In the genomic region with DNA sequence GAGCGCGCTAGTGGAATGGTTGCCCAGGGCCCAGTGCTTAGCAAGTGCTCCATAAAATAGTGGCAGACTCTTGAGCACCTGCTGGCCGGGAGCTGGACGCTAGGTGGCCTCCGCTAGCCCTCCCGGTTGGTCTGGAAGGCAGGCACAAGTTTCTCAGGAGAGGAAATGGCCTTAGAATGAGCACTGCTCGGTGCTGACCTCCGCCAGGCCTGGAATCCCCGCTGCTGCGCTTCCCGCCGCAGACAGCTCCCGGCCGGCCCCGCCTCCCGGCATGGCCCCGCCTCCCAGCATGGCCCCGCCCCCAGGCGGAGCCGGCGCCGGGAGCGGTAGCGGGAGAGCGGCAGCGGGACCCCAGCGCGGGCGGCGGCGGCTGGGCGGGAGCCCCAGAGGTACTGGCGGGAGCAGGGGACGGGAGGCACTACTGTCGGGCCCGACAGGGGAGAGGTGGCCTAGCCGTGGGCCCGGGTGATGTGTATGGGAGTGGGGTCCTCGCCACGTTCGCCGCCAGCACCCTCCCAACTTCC, we compare ENCODE assay signal across 8 cellular contexts. TPM values are rescaled to one million over a fixed set of nuclear protein-coding genes. Genes with fewer than 3 reads are reported as not detected.
A peak's percentile ranks its signal among the peaks of the same experiment; 100 is the strongest.
DNase-seq lines count a peak whose midpoint lies in the region; ATAC-seq, FAIRE-seq and TF ChIP-seq lines count a peak whose summit lies in the region.

A gene with protein sequence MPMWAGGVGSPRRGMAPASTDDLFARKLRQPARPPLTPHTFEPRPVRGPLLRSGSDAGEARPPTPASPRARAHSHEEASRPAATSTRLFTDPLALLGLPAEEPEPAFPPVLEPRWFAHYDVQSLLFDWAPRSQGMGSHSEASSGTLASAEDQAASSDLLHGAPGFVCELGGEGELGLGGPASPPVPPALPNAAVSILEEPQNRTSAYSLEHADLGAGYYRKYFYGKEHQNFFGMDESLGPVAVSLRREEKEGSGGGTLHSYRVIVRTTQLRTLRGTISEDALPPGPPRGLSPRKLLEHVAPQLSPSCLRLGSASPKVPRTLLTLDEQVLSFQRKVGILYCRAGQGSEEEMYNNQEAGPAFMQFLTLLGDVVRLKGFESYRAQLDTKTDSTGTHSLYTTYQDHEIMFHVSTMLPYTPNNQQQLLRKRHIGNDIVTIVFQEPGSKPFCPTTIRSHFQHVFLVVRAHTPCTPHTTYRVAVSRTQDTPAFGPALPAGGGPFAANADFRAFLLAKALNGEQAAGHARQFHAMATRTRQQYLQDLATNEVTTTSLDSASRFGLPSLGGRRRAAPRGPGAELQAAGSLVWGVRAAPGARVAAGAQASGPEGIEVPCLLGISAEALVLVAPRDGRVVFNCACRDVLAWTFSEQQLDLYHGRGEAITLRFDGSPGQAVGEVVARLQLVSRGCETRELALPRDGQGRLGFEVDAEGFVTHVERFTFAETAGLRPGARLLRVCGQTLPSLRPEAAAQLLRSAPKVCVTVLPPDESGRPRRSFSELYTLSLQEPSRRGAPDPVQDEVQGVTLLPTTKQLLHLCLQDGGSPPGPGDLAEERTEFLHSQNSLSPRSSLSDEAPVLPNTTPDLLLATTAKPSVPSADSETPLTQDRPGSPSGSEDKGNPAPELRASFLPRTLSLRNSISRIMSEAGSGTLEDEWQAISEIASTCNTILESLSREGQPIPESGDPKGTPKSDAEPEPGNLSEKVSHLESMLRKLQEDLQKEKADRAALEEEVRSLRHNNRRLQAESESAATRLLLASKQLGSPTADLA (plus strand): TSS at position 308 of the 524 bp plus-strand sequence. CDS start 2,821 bp downstream, outside the sequence.

- peaks cover 0 to 1% (median 0%) of the 10 kb centered on the region in 5 donors for H3K9me3 Mint-ChIP-seq in CD8-positive, alpha-beta memory T cell
- no peaks in the 10 kb centered on the region for H3K9me3 Mint-ChIP-seq in IgD-negative memory B cell
- no peaks in the 10 kb centered on the region for H3K9me3 Mint-ChIP-seq in activated naive CD8-positive, alpha-beta T cell treated with anti-CD3 and anti-CD28 coated beads, Interleukin-2, amount 50 U/mL, for 24 hours

- peak in 1 of 4 donors; percentile 10 for TF ChIP-seq CTCF in pancreas (IDR thresholded peaks at IDR 0.05)
- peak in 5 of 6 experiments; percentile 31 to 63 (median 32) for TF ChIP-seq CTCF in upper lobe of left lung (IDR thresholded peaks at IDR 0.05)

- H3K4me3 ChIP-seq in CD8-positive, alpha-beta memory T cell (ENCODE audit: low read length), result peak within 1 kb of the TSS; percentile 81
- H3K4me3 ChIP-seq in pancreas (peak within 1 kb of the TSS; percentile 56 to 83 (median 72)), upper lobe of left lung (peak within 1 kb of the TSS; percentile 62 to 85 (median 74))

- ATAC-seq in GM19397 (IDR thresholded peaks at IDR 0.05; ENCODE audit: unreplicated experiment), result peak; percentile 42
- peak; percentile 55 for ATAC-seq in activated naive CD8-positive, alpha-beta T cell treated with anti-CD3 and anti-CD28 coated beads, Interleukin-2, amount 50 U/mL, for 24 hours
- peak; percentile 92 for ATAC-seq in Right ventricle myocardium superior (ENCODE audit: poor library complexity)
- peak; percentile 89 to 94 (median 93) for ATAC-seq in pancreas
- peak; percentile 76 to 92 for ATAC-seq in upper lobe of left lung (ENCODE audit: low FRiP score in 2 of 2)

- H3K27me3 Mint-ChIP-seq in CD8-positive, alpha-beta memory T cell, result peaks cover 0 to 3% of the 10 kb centered on the region in 2 donors
- H3K27me3 Mint-ChIP-seq in IgD-negative memory B cell, result no peaks in the 10 kb centered on the region
- no peaks in the 10 kb centered on the region for H3K27me3 Mint-ChIP-seq in activated naive CD8-positive, alpha-beta T cell treated with anti-CD3 and anti-CD28 coated beads, Interleukin-2, amount 50 U/mL, for 24 hours

- DNase-seq in CD8-positive, alpha-beta memory T cell, result peak; percentile 73 to 80 (median 77)
- DNase-seq in SW480 (ENCODE audit: low spot score) (peak; percentile 93), Right ventricle myocardium superior (peak; percentile 84), pancreas (peak; percentile 71 to 92 (median 81)), upper lobe of left lung (peak; percentile 86 to 96)
- DNase-seq in activated naive CD8-positive, alpha-beta T cell treated with anti-CD3 and anti-CD28 coated beads, Interleukin-2, amount 50 U/mL, for 24 hours, result peak; percentile 85

- CTCF ChIA-PET in CD8-positive, alpha-beta memory T cell (lab: Charles Lee), result interaction anchor here (0.6 to 5.1 kb wide), 8 partner anchors 8 to 132 kb away, joined by 3 to 26 read pairs (median 4); partner anchors contain the start of gene KAT5

- peak in 2 of 4 donors; percentile 84 to 88 for TF ChIP-seq POLR2A in upper lobe of left lung (IDR thresholded peaks at IDR 0.05)

- H3K9me3 ChIP-seq in CD8-positive, alpha-beta memory T cell (ENCODE audit: low read length), result no peaks in the 10 kb centered on the region
- H3K9me3 ChIP-seq in pancreas (no peaks in the 10 kb centered on the region), upper lobe of left lung (no peaks in the 10 kb centered on the region)

- peaks cover 24% of the 10 kb centered on the region for H3K36me3 ChIP-seq in CD8-positive, alpha-beta memory T cell (ENCODE audit: insufficient read depth, low read length)
- H3K36me3 ChIP-seq in pancreas (peaks cover 3 to 31% (median 10%) of the 10 kb centered on the region in 3 donors), upper lobe of left lung (peaks cover 18 to 57% (median 40%) of the 10 kb centered on the region in 4 donors)

- H3K27ac Mint-ChIP-seq in CD8-positive, alpha-beta memory T cell, result peak within 1 kb of the TSS; percentile 96 to 100 (median 100)
- peak within 1 kb of the TSS; percentile 97 to 99 (median 98) for H3K27ac Mint-ChIP-seq in IgD-negative memory B cell
- H3K27ac Mint-ChIP-seq in activated naive CD8-positive, alpha-beta T cell treated with anti-CD3 and anti-CD28 coated beads, Interleukin-2, amount 50 U/mL, for 24 hours, result peak within 1 kb of the TSS; percentile 83

- peaks cover 0 to 76% (median 6%) of the 10 kb centered on the region in 3 donors for H3K36me3 Mint-ChIP-seq in CD8-positive, alpha-beta memory T cell
- peaks cover 1% of the 10 kb centered on the region for H3K36me3 Mint-ChIP-seq in IgD-negative memory B cell
- H3K36me3 Mint-ChIP-seq in activated naive CD8-positive, alpha-beta T cell treated with anti-CD3 and anti-CD28 coated beads, Interleukin-2, amount 50 U/mL, for 24 hours (ENCODE audit: low read depth), result peaks cover 18% of the 10 kb centered on the region

- 4 to 5% methylated on average over 31 to 42 of the region's 42 CpGs for WGBS in pancreas, 2 donors
- WGBS in upper lobe of left lung, 2 donors, result 16 to 18% methylated on average over 9 to 11 of the region's 42 CpGs

- FAIRE-seq in pancreas (lab: Jason Lieb, UNC), result no peak

- H3K4me1 Mint-ChIP-seq in CD8-positive, alpha-beta memory T cell, result peaks cover 39 to 61% (median 41%) of the 10 kb centered on the region in 3 donors
- H3K4me1 Mint-ChIP-seq in IgD-negative memory B cell, result peaks cover 8 to 19% (median 15%) of the 10 kb centered on the region in 3 donors
- H3K4me1 Mint-ChIP-seq in activated naive CD8-positive, alpha-beta T cell treated with anti-CD3 and anti-CD28 coated beads, Interleukin-2, amount 50 U/mL, for 24 hours, result peaks cover 43% of the 10 kb centered on the region

- H3K4me3 Mint-ChIP-seq in CD8-positive, alpha-beta memory T cell, result peak within 1 kb of the TSS; percentile 89 to 99 (median 97)
- peak within 1 kb of the TSS; percentile 94 to 99 (median 96) for H3K4me3 Mint-ChIP-seq in IgD-negative memory B cell
- H3K4me3 Mint-ChIP-seq in activated naive CD8-positive, alpha-beta T cell treated with anti-CD3 and anti-CD28 coated beads, Interleukin-2, amount 50 U/mL, for 24 hours, result peak within 1 kb of the TSS; percentile 85

- H3K27ac ChIP-seq in CD8-positive, alpha-beta memory T cell (ENCODE audit: low read depth, low read length), result peak within 1 kb of the TSS; percentile 98
- H3K27ac ChIP-seq in pancreas (peak within 1 kb of the TSS; percentile 42 to 69 (median 50)), upper lobe of left lung (peak within 1 kb of the TSS; percentile 89 to 99 (median 96))

- TF ChIP-seq EP300 in upper lobe of left lung (IDR thresholded peaks at IDR 0.05), result no peak

- peaks cover 64% of the 10 kb centered on the region for H3K4me1 ChIP-seq in CD8-positive, alpha-beta memory T cell (ENCODE audit: insufficient read depth, low read length)
- peaks cover 8 to 9% (median 9%) of the 10 kb centered on the region in 3 donors for H3K4me1 ChIP-seq in pancreas
- H3K4me1 ChIP-seq in upper lobe of left lung, result peaks cover 45 to 62% (median 53%) of the 10 kb centered on the region in 4 donors

- intact Hi-C loops in Right ventricle myocardium superior (cut with DNase I) (loop anchor here (10.0 kb wide), 1 partner anchor 67 kb away; no protein-coding TSS in a partner anchor), pancreas (cut with DNase I) (no loop called here)

- no peaks in the 10 kb centered on the region for H3K27me3 ChIP-seq in CD8-positive, alpha-beta memory T cell (ENCODE audit: insufficient read depth, low read length, poor library complexity, severe bottlenecking)
- no peaks in the 10 kb centered on the region for H3K27me3 ChIP-seq in pancreas
- no peaks in the 10 kb centered on the region for H3K27me3 ChIP-seq in upper lobe of left lung

- POLR2A ChIA-PET in CD8-positive, alpha-beta memory T cell (lab: Charles Lee), result interaction anchor here (0.7 to 7.3 kb wide), 13 partner anchors 9 to 215 kb away, joined by 3 to 93 read pairs (median 5); partner anchors contain the start of genes PCNX3 and RELA

RNA-seq across cellular contexts. Expression of the gene that starts here (rescaled TPM):
- total RNA-seq in CD8-positive, alpha-beta memory T cell, result 100 to 1,000 TPM; 111 to 123 TPM
- polyA plus RNA-seq in CD8-positive, alpha-beta memory T cell, result 335 TPM
- polyA plus RNA-seq in IgD-negative memory B cell (253 TPM), pancreas (10 to 100 TPM; 42.3 to 52.2 TPM)
- total RNA-seq in Right ventricle myocardium superior (22.5 TPM), pancreas (10 to 100 TPM; 11.2 to 38.2 (median 21.2) TPM), upper lobe of left lung (100 to 1,000 TPM in 1 of 6 donors, 10 to 100 TPM in 5; 42.7 to 137 (median 74.9) TPM)

Comparison
In these comparisons a context has a peak if more than half of its experiments do, and no peak if none do; other contexts are left out.
1. Peak in every context shown above with its lines: DNase-seq, ATAC-seq, H3K4me3 ChIP-seq and H3K27ac ChIP-seq.
2. ATAC-seq: peak in every context shown above with its lines; median percentile 93 in pancreas; 92 in Right ventricle myocardium superior; 84 in upper lobe of left lung; 55 in activated naive CD8-positive, alpha-beta T cell treated with anti-CD3 and anti-CD28 coated beads, Interleukin-2, amount 50 U/mL, for 24 hours; 42 in GM19397.